In the genomic region with DNA sequence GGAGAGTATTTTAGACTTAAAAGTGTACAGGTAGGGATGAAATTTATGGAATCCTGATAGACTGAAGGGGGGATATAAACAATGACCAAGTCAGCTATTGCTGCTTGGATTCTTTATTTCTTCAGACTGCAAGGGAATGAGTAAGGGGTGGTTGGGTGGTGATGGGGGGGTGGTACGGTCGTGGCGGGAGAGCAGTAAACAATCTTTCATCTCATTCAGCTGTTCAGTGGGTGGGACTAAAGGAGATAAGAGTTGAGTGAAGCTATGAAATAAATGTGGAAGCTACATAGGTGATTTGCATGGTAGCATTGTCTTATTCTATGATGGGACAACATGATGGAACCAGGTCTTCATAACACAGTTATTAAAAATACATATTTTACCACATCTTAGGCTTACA, we compare ENCODE assay signal across 8 cellular contexts. TPM values are rescaled to one million over a fixed set of nuclear protein-coding genes. Genes with fewer than 3 reads are reported as not detected.
A peak's percentile ranks its signal among the peaks of the same experiment; 100 is the strongest.
DNase-seq lines count a peak whose midpoint lies in the region; ATAC-seq and TF ChIP-seq lines count a peak whose summit lies in the region.

No MANE protein-coding gene starts in this region.

- no peak for DNase-seq in heart left ventricle
- no peak for DNase-seq in Right ventricle myocardium inferior (ENCODE audit: missing footprints)
- peak; percentile 7 for DNase-seq in activated T-cell treated with anti-CD3 and anti-CD28 coated beads, Interleukin-2, amount 50 U/mL, for 4 hours
- DNase-seq in stomach, result no peak
- no peak for DNase-seq in lower leg skin (ENCODE audit: low spot score in 2 of 2)
- DNase-seq in mucosa of descending colon, result no peak

- TF ChIP-seq CTCF in heart left ventricle (IDR thresholded peaks at IDR 0.05) (no peak), stomach (IDR thresholded peaks at IDR 0.05) (no peak), lower leg skin (IDR thresholded peaks at IDR 0.05) (no peak), mucosa of descending colon (IDR thresholded peaks at IDR 0.05) (no peak)

- H3K4me3 Mint-ChIP-seq in activated T-cell treated with anti-CD3 and anti-CD28 coated beads, Interleukin-2, amount 50 U/mL, for 4 hours, result peak overlapping the region; percentile 98

- H3K9me3 ChIP-seq in heart left ventricle (no peaks in the 10 kb centered on the region), iPS-18c (ENCODE audit: control insufficient read depth, insufficient read depth, low read length) (no peaks in the 10 kb centered on the region), stomach (no peaks in the 10 kb centered on the region), mucosa of descending colon (no peaks in the 10 kb centered on the region)

- H3K27me3 ChIP-seq in heart left ventricle (no peaks in the 10 kb centered on the region), stomach (no peaks in the 10 kb centered on the region)

- H3K4me1 Mint-ChIP-seq in activated T-cell treated with anti-CD3 and anti-CD28 coated beads, Interleukin-2, amount 50 U/mL, for 4 hours (ENCODE audit: low read depth), result peaks cover 52% of the 10 kb centered on the region

- 15 to 24% (median 17%) methylated on average over 3 of the region's 3 CpGs for WGBS in heart left ventricle, 4 donors
- 3 to 16% (median 4%) methylated on average over 3 of the region's 3 CpGs for WGBS in stomach, 5 donors
- WGBS in lower leg skin, 2 donors, result 16 to 24% methylated on average over 3 of the region's 3 CpGs

- H3K4me1 ChIP-seq in heart left ventricle, result peaks cover 0 to 65% (median 39%) of the 10 kb centered on the region in 12 donors
- peaks cover 14 to 69% (median 49%) of the 10 kb centered on the region in 4 donors for H3K4me1 ChIP-seq in stomach
- H3K4me1 ChIP-seq in mucosa of descending colon (ENCODE audit: low read depth), result peaks cover 9% of the 10 kb centered on the region

- no peaks in the 10 kb centered on the region for H3K9me3 Mint-ChIP-seq in activated T-cell treated with anti-CD3 and anti-CD28 coated beads, Interleukin-2, amount 50 U/mL, for 4 hours

- H3K36me3 ChIP-seq in heart left ventricle (no peaks in the 10 kb centered on the region), stomach (no peaks in the 10 kb centered on the region), mucosa of descending colon (ENCODE audit: low read depth) (peaks cover 5% of the 10 kb centered on the region)

- H3K36me3 Mint-ChIP-seq in activated T-cell treated with anti-CD3 and anti-CD28 coated beads, Interleukin-2, amount 50 U/mL, for 4 hours (ENCODE audit: insufficient read depth), result peaks cover 3% of the 10 kb centered on the region

- no peak for TF ChIP-seq POLR2A in heart left ventricle (IDR thresholded peaks at IDR 0.05)
- TF ChIP-seq POLR2A in stomach (IDR thresholded peaks at IDR 0.05), result no peak
- TF ChIP-seq POLR2A in lower leg skin (IDR thresholded peaks at IDR 0.05), result no peak

- peak overlapping the region in 11 of 12 donors; percentile 58 to 95 (median 87) for H3K4me3 ChIP-seq in heart left ventricle
- H3K4me3 ChIP-seq in iPS-18c (ENCODE audit: insufficient read depth, low read depth, low read length), result peak overlapping the region; percentile 96
- peak overlapping the region; percentile 81 to 96 (median 86) for H3K4me3 ChIP-seq in stomach
- no peak overlapping the region for H3K4me3 ChIP-seq in lower leg skin (ENCODE audit: low read depth, poor library complexity, severe bottlenecking)
- no peak overlapping the region for H3K4me3 ChIP-seq in mucosa of descending colon

- intact Hi-C loops in heart left ventricle (cut with DNase I) (loop anchor here (2.0 to 10.0 kb wide), 13 partner anchors 40 to 105 kb away; no protein-coding TSS in a partner anchor), Right ventricle myocardium inferior (cut with DNase I) (loop anchor here (5.0 to 10.0 kb wide), 5 partner anchors 45 to 105 kb away; no protein-coding TSS in a partner anchor), stomach (cut with DNase I; ENCODE audit: low total_unique reads) (loop anchor here (10.0 kb wide), 1 partner anchor 98 kb away; no protein-coding TSS in a partner anchor), lower leg skin (cut with DNase I; ENCODE audit: low total_unique reads) (no loop called here), mucosa of descending colon (cut with DNase I, micrococcal nuclease) (loop anchor here in 1 of 2 donors (10.0 kb wide), 1 partner anchor 102 kb away; no protein-coding TSS in a partner anchor)

- ATAC-seq in heart left ventricle, result no peak
- no peak for ATAC-seq in Right ventricle myocardium inferior
- ATAC-seq in activated T-cell treated with anti-CD3 and anti-CD28 coated beads, Interleukin-2, amount 50 U/mL, for 4 hours, result no peak
- ATAC-seq in GM21526 (IDR thresholded peaks at IDR 0.05; ENCODE audit: low FRiP score, unreplicated experiment), result no peak
- ATAC-seq in mucosa of descending colon, result no peak

- H3K27ac ChIP-seq in heart left ventricle (peak overlapping the region in 8 of 12 donors; percentile 96 to 99 (median 98)), stomach (peak overlapping the region in 4 of 5 donors; percentile 97 to 100 (median 98))

- H3K27me3 Mint-ChIP-seq in activated T-cell treated with anti-CD3 and anti-CD28 coated beads, Interleukin-2, amount 50 U/mL, for 4 hours (ENCODE audit: low read depth), result no peaks in the 10 kb centered on the region

- no peak for TF ChIP-seq EP300 in stomach (IDR thresholded peaks at IDR 0.05)

RNA-seq across cellular contexts. Expression of a gene that starts 1.8 kb away (rescaled TPM):
- total RNA-seq in heart left ventricle (100 to 1,000 TPM; 133 to 232 (median 200) TPM), Right ventricle myocardium inferior (175 TPM), stomach (100 to 1,000 TPM in 4 of 5 donors, 10 to 100 TPM in 1; 74.3 to 214 (median 104) TPM), lower leg skin (100 to 1,000 TPM; 122 to 172 (median 148) TPM), mucosa of descending colon (100 to 1,000 TPM; 115 to 215 (median 126) TPM)
- polyA plus RNA-seq in heart left ventricle (100 to 1,000 TPM; 119 to 200 TPM), stomach (100 to 1,000 TPM in 2 of 3 donors, 10 to 100 TPM in 1; 90.6 to 150 (median 116) TPM)
- total RNA-seq in activated T-cell treated with anti-CD3 and anti-CD28 coated beads, Interleukin-2, amount 50 U/mL, for 4 hours, result 100 to 1,000 TPM; 174 to 192 (median 180) TPM

Comparison
In these comparisons a context has a peak if more than half of its experiments do, and no peak if none do; other contexts are left out.
1. H3K4me3 ChIP-seq: peak in heart left ventricle (11 of 12), iPS-18c (single experiment) and stomach (4 of 4); none in lower leg skin (single experiment) and mucosa of descending colon (single experiment).